Comparison of ENCODE assay signal across 1 cellular context in the genomic region with DNA sequence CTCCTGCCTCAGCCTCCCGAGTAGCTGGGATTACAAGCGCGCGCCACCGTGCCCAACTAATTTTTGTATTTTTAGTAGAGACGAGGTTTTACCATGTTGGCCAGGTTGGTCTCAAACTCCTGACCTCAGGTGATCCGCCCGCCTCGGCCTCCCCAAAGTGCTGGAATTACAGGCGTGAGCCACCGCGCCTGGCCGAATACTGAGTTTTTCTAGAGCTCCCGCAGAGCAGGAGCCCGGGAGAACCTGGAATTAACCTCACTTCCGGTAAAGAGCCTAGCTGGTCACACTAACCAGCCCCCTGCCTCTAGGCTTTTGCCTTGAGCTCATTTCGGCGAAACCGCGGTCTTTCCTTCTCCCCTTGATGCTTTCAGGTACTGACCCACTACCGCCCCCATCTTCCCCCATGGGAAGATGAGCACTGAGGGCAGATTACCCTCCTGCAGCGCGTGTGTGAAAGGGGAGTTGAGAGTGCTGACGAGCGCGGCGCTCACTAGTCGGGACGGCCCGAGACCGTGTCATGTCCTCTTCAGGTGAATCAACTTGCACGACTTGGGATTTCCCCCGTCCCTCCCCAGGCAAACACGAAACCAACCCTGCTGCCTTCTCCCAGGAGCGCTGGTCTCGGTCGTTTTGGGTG.
TF ChIP-seq lines count a peak whose summit lies in the region.

No MANE protein-coding gene starts in this region.

TF ChIP-seq in K562, 482 proteins besides CTCF, POLR2A, EP300 and RAD21 (continued from another document and continues in another):
- TF ChIP-seq, protein P1, sequence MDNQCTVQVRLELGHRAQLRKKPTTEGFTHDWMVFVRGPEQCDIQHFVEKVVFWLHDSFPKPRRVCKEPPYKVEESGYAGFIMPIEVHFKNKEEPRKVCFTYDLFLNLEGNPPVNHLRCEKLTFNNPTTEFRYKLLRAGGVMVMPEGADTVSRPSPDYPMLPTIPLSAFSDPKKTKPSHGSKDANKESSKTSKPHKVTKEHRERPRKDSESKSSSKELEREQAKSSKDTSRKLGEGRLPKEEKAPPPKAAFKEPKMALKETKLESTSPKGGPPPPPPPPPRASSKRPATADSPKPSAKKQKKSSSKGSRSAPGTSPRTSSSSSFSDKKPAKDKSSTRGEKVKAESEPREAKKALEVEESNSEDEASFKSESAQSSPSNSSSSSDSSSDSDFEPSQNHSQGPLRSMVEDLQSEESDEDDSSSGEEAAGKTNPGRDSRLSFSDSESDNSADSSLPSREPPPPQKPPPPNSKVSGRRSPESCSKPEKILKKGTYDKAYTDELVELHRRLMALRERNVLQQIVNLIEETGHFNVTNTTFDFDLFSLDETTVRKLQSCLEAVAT (IDR thresholded peaks at IDR 0.05): no peak; a peak in 1 of 4 replicates
- TF ChIP-seq RBM25 (IDR thresholded peaks at IDR 0.05; ENCODE audit: low read depth, low read length, severe bottlenecking) (no peak), RCOR1 (IDR thresholded peaks at IDR 0.05; ENCODE audit: borderline replicate concordance in 1 of 2, low read depth in 2 of 2, low read length in 2 of 2) (peak in 1 of 2 experiments; percentile 65; a peak in 2 of 4 replicates), MTA2 (IDR thresholded peaks at IDR 0.05; ENCODE audit: low read depth) (no peak), CBX2 (IDR thresholded peaks at IDR 0.05; ENCODE audit: insufficient read depth, low read length, poor library complexity, severe bottlenecking) (no peak), RBM39 (optimal IDR thresholded peaks at IDR 0.05; ENCODE audit: low read depth, low read length) (no peak), RBM14 (IDR thresholded peaks at IDR 0.05; ENCODE audit: borderline replicate concordance, insufficient read depth, low read depth, low read length) (no peak), SMAD2 (IDR thresholded peaks at IDR 0.05; ENCODE audit: low read depth, low read length) (no peak), TAF15 (IDR thresholded peaks at IDR 0.05; ENCODE audit: low read depth, low read length) (no peak), RBBP5 (IDR thresholded peaks at IDR 0.05; ENCODE audit: borderline replicate concordance, insufficient read depth, low read length, poor library complexity, severe bottlenecking) (no peak), SRSF3 (IDR thresholded peaks at IDR 0.05; ENCODE audit: insufficient read depth, low read length) (no peak), ZNF140 (CRISPR knock-in tag; IDR thresholded peaks at IDR 0.05) (no peak), ZNF408 (CRISPR knock-in tag; IDR thresholded peaks at IDR 0.05; ENCODE audit: low read depth) (no peak), HMG20B (CRISPR knock-in tag; IDR thresholded peaks at IDR 0.05) (no peak), DPF2 (IDR thresholded peaks at IDR 0.05) (0 out of 2 replicates have a peak, but pooled peaks have one; percentile 7), CBX5 (IDR thresholded peaks at IDR 0.05; ENCODE audit: borderline replicate concordance, low read depth) (no peak), ZBTB1 (CRISPR knock-in tag; IDR thresholded peaks at IDR 0.05; ENCODE audit: borderline replicate concordance, low read depth) (no peak), NCOA1 (IDR thresholded peaks at IDR 0.05; ENCODE audit: low read depth) (no peak), ZNF146 (CRISPR knock-in tag; IDR thresholded peaks at IDR 0.05; ENCODE audit: unreplicated experiment) (no peak), ZNF184 (CRISPR knock-in tag; IDR thresholded peaks at IDR 0.05) (no peak), HMG20A (CRISPR knock-in tag; conservative IDR thresholded peaks at IDR 0.05) (0 out of 2 replicates have a peak, but pooled peaks have one; percentile 39), XRCC5 (IDR thresholded peaks at IDR 0.05; ENCODE audit: low read depth, low read length) (peak; percentile 22; the same call in 1 of the 2 replicates), SETDB1 (IDR thresholded peaks at IDR 0.05; ENCODE audit: low read length) (no peak), ATF7 (IDR thresholded peaks at IDR 0.05) (no peak), ZC3H4 (CRISPR knock-in tag; IDR thresholded peaks at IDR 0.05; ENCODE audit: borderline replicate concordance) (peak; percentile 94; the same call in 1 of the 2 replicates), SMARCA4 (IDR thresholded peaks at IDR 0.05) (0 out of 2 replicates have a peak, but pooled peaks have one; percentile 21), ZNF586 (CRISPR knock-in tag; conservative IDR thresholded peaks at IDR 0.05) (no peak), MTF1 (CRISPR knock-in tag; IDR thresholded peaks at IDR 0.05; ENCODE audit: borderline replicate concordance) (no peak)
- TF ChIP-seq, protein P2, sequence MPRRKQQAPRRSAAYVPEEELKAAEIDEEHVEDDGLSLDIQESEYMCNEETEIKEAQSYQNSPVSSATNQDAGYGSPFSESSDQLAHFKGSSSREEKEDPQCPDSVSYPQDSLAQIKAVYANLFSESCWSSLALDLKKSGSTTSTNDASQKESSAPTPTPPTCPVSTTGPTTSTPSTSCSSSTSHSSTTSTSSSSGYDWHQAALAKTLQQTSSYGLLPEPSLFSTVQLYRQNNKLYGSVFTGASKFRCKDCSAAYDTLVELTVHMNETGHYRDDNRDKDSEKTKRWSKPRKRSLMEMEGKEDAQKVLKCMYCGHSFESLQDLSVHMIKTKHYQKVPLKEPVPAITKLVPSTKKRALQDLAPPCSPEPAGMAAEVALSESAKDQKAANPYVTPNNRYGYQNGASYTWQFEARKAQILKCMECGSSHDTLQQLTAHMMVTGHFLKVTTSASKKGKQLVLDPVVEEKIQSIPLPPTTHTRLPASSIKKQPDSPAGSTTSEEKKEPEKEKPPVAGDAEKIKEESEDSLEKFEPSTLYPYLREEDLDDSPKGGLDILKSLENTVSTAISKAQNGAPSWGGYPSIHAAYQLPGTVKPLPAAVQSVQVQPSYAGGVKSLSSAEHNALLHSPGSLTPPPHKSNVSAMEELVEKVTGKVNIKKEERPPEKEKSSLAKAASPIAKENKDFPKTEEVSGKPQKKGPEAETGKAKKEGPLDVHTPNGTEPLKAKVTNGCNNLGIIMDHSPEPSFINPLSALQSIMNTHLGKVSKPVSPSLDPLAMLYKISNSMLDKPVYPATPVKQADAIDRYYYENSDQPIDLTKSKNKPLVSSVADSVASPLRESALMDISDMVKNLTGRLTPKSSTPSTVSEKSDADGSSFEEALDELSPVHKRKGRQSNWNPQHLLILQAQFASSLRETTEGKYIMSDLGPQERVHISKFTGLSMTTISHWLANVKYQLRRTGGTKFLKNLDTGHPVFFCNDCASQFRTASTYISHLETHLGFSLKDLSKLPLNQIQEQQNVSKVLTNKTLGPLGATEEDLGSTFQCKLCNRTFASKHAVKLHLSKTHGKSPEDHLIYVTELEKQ (CRISPR knock-in tag; IDR thresholded peaks at IDR 0.05): no peak
- TF ChIP-seq, protein P3, sequence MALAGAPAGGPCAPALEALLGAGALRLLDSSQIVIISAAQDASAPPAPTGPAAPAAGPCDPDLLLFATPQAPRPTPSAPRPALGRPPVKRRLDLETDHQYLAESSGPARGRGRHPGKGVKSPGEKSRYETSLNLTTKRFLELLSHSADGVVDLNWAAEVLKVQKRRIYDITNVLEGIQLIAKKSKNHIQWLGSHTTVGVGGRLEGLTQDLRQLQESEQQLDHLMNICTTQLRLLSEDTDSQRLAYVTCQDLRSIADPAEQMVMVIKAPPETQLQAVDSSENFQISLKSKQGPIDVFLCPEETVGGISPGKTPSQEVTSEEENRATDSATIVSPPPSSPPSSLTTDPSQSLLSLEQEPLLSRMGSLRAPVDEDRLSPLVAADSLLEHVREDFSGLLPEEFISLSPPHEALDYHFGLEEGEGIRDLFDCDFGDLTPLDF (CRISPR knock-in tag; IDR thresholded peaks at IDR 0.05): no peak; the same call in 1 of the 2 replicates
- TF ChIP-seq, protein P4, sequence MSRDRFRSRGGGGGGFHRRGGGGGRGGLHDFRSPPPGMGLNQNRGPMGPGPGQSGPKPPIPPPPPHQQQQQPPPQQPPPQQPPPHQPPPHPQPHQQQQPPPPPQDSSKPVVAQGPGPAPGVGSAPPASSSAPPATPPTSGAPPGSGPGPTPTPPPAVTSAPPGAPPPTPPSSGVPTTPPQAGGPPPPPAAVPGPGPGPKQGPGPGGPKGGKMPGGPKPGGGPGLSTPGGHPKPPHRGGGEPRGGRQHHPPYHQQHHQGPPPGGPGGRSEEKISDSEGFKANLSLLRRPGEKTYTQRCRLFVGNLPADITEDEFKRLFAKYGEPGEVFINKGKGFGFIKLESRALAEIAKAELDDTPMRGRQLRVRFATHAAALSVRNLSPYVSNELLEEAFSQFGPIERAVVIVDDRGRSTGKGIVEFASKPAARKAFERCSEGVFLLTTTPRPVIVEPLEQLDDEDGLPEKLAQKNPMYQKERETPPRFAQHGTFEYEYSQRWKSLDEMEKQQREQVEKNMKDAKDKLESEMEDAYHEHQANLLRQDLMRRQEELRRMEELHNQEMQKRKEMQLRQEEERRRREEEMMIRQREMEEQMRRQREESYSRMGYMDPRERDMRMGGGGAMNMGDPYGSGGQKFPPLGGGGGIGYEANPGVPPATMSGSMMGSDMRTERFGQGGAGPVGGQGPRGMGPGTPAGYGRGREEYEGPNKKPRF (IDR thresholded peaks at IDR 0.05; ENCODE audit: low read depth, low read length): no peak
- TF ChIP-seq, protein P5, sequence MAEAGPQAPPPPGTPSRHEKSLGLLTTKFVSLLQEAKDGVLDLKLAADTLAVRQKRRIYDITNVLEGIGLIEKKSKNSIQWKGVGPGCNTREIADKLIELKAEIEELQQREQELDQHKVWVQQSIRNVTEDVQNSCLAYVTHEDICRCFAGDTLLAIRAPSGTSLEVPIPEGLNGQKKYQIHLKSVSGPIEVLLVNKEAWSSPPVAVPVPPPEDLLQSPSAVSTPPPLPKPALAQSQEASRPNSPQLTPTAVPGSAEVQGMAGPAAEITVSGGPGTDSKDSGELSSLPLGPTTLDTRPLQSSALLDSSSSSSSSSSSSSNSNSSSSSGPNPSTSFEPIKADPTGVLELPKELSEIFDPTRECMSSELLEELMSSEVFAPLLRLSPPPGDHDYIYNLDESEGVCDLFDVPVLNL (CRISPR knock-in tag; IDR thresholded peaks at IDR 0.05; ENCODE audit: low read depth): 0 out of 2 replicates have a peak, but pooled peaks have one; percentile 22
- TF ChIP-seq, protein P6, sequence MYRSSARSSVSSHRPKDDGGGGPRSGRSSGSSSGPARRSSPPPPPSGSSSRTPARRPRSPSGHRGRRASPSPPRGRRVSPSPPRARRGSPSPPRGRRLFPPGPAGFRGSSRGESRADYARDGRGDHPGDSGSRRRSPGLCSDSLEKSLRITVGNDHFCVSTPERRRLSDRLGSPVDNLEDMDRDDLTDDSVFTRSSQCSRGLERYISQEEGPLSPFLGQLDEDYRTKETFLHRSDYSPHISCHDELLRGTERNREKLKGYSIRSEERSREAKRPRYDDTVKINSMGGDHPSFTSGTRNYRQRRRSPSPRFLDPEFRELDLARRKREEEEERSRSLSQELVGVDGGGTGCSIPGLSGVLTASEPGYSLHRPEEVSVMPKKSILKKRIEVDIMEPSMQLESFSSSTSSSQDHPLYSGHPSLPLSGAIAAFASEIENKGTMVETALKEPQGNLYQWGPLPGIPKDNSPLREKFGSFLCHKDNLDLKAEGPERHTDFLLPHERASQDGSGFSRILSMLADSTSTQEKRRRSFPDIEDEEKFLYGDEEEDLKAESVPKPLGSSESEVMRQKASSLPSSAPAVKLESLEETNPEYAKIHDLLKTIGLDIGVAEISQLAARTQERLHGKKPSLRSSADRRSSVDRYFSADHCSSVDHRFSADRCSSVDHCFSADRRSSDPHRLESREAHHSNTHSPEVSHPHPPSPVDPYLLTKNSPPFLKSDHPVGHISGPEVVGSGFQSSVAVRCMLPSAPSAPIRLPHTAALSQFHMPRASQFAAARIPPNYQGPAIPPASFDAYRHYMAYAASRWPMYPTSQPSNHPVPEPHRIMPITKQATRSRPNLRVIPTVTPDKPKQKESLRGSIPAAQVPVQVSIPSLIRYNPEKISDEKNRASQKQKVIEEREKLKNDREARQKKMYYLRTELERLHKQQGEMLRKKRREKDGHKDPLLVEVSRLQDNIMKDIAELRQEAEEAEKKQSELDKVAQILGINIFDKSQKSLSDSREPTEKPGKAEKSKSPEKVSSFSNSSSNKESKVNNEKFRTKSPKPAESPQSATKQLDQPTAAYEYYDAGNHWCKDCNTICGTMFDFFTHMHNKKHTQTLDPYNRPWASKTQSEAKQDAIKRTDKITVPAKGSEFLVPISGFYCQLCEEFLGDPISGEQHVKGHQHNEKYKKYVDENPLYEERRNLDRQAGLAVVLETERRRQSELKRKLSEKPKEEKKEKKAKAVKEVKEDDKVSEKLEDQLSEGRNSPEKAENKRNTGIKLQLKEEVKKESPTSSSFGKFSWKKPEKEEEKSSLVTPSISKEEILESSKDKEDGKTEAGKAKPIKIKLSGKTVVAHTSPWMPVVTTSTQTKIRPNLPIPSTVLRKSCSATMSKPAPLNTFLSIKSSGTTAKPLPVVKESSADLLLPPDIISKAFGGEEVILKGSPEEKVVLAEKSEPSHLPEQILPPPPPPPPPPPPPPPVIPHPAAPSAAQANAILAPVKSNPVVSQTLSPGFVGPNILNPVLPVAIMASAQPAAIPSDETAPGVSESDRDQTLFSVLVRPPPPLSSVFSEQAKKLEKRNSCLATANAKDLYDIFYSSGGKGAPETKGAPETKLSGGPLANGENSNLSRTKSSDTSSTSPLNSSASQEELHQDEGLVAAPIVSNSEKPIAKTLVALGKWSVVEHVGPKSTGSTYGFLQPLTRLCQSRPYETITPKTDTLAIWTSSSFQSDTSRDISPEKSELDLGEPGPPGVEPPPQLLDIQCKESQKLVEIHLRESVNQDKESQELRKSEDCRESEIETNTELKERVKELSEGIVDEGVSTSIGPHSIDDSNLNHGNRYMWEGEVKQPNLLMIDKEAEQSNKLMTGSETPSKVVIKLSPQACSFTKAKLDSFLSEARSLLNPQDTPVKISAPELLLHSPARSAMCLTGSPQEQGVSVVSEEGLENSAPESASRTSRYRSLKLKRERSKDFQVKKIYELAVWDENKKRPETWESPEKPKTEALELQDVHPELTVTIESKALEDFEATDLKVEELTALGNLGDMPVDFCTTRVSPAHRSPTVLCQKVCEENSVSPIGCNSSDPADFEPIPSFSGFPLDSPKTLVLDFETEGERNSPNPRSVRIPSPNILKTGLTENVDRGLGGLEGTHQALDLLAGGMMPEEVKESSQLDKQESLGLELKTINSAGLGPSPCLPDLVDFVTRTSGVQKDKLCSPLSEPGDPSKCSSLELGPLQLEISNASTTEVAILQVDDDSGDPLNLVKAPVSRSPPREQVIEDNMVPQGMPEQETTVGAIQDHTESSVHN (IDR thresholded peaks at IDR 0.05; ENCODE audit: borderline replicate concordance in 1 of 2, low read depth in 1 of 2): no peak
- TF ChIP-seq, protein P7, sequence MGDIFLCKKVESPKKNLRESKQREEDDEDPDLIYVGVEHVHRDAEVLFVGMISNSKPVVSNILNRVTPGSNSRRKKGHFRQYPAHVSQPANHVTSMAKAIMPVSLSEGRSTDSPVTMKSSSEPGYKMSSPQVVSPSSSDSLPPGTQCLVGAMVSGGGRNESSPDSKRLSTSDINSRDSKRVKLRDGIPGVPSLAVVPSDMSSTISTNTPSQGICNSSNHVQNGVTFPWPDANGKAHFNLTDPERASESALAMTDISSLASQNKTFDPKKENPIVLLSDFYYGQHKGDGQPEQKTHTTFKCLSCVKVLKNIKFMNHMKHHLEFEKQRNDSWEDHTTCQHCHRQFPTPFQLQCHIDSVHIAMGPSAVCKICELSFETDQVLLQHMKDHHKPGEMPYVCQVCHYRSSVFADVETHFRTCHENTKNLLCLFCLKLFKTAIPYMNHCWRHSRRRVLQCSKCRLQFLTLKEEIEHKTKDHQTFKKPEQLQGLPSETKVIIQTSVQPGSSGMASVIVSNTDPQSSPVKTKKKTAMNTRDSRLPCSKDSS (IDR thresholded peaks at IDR 0.05; ENCODE audit: low read depth, partially characterized antibody): no peak
- TF ChIP-seq, protein P8, sequence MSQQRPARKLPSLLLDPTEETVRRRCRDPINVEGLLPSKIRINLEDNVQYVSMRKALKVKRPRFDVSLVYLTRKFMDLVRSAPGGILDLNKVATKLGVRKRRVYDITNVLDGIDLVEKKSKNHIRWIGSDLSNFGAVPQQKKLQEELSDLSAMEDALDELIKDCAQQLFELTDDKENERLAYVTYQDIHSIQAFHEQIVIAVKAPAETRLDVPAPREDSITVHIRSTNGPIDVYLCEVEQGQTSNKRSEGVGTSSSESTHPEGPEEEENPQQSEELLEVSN (IDR thresholded peaks at IDR 0.05; ENCODE audit: borderline replicate concordance in 1 of 2, extremely low read depth in 1 of 2, insufficient read depth in 1 of 2, insufficient read length in 1 of 2, low read depth in 1 of 2, low read length in 1 of 2, poor library complexity in 1 of 2, severe bottlenecking in 1 of 2): peak in 1 of 2 experiments; percentile 57
